8 cellular contexts compared by ENCODE assay signal in the genomic region with DNA sequence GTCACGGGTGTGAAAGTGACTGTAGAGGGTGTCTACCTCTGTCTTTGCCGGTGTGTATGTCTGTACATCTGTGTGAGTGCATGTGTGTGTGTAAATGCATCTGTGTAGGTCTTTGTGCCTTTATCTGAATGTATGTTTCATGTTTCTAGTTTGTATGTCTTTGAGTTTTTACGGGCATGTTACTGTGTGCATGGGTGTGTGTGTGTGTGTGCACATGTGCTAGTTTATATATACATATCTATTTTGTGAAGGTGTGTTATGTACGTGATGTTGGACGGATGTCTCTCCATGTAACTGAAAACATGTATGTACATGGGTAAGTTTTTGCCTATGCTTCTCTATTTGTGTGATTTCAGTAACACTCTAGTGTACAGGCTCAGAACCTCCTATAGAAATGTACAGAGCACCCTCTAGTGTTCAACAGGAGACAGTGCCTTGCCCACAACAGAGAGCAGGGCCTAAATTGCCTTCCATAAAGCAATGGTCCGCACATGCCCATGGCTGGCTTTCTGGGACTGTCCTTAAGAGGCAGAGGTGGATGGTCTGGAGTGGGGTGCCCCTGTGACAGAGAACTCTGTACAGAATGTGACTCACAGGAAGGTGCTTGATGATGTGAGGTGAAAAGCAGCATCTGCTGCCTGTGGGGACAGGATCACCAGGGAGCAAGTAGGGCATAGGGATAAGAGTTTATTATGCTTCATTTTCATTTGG.
DNase-seq lines count a peak whose midpoint lies in the region; ATAC-seq and TF ChIP-seq lines count a peak whose summit lies in the region.

No MANE protein-coding gene starts in this region.

- H3K4me1 Mint-ChIP-seq in activated naive CD8-positive, alpha-beta T cell treated with anti-CD3 and anti-CD28 coated beads, Interleukin-2, amount 10 ng/mL, durations not matched to agents 7 days and 5 days: no peaks in the 10 kb centered on the region

- TF ChIP-seq CTCF in retinal pigment epithelial cell (conservative IDR thresholded peaks at IDR 0.05; ENCODE audit: low read depth, low read length): peak; percentile 96

- no peaks in the 10 kb centered on the region for H3K9me3 Mint-ChIP-seq in activated naive CD8-positive, alpha-beta T cell treated with anti-CD3 and anti-CD28 coated beads, Interleukin-2, amount 10 ng/mL, durations not matched to agents 7 days and 5 days

- H3K4me3 ChIP-seq in retinal pigment epithelial cell (ENCODE audit: low read length): no peak overlapping the region

- DNase-seq in NK-92 treated with Interleukin-12 subunit alpha and Interleukin-12 subunit beta, amount 100 ng/mL, for 24 hours (lab: John Stamatoyannopoulos, UW): peak; percentile 0
- DNase-seq in NK-92 (lab: John Stamatoyannopoulos, UW; ENCODE audit: unreplicated experiment): no peak
- DNase-seq in NCI-H748 treated with DMSO at 0.1 percent for 48 hours (lab: John Stamatoyannopoulos, UW): peak; percentile 38
- peak; percentile 28 for DNase-seq in activated naive CD8-positive, alpha-beta T cell treated with anti-CD3 and anti-CD28 coated beads, Interleukin-2, amount 10 ng/mL, durations not matched to agents 7 days and 5 days
- peak; percentile 28 for DNase-seq in left cardiac atrium
- DNase-seq in retinal pigment epithelial cell (ENCODE audit: low read depth): no peak

- POLR2A ChIA-PET in activated naive CD8-positive, alpha-beta T cell treated with anti-CD3 and anti-CD28 coated beads, Interleukin-2, amount 10 ng/mL, durations not matched to agents 7 days and 5 days (lab: Charles Lee): no interaction called here

- H3K4me3 Mint-ChIP-seq in activated naive CD8-positive, alpha-beta T cell treated with anti-CD3 and anti-CD28 coated beads, Interleukin-2, amount 10 ng/mL, durations not matched to agents 7 days and 5 days: no peak overlapping the region

- ATAC-seq in GM21423 (IDR thresholded peaks at IDR 0.05; ENCODE audit: unreplicated experiment) (peak; percentile 98), HG03571 (IDR thresholded peaks at IDR 0.05; ENCODE audit: unreplicated experiment) (peak; percentile 97), left cardiac atrium (peak; percentile 97 to 98)
- ATAC-seq in activated naive CD8-positive, alpha-beta T cell treated with anti-CD3 and anti-CD28 coated beads, Interleukin-2, amount 10 ng/mL, durations not matched to agents 7 days and 5 days (ENCODE audit: low read depth): peak; percentile 92

- peaks cover 21% of the 10 kb centered on the region for H3K27me3 Mint-ChIP-seq in activated naive CD8-positive, alpha-beta T cell treated with anti-CD3 and anti-CD28 coated beads, Interleukin-2, amount 10 ng/mL, durations not matched to agents 7 days and 5 days

- H3K36me3 Mint-ChIP-seq in activated naive CD8-positive, alpha-beta T cell treated with anti-CD3 and anti-CD28 coated beads, Interleukin-2, amount 10 ng/mL, durations not matched to agents 7 days and 5 days: no peaks in the 10 kb centered on the region

- H3K27ac Mint-ChIP-seq in activated naive CD8-positive, alpha-beta T cell treated with anti-CD3 and anti-CD28 coated beads, Interleukin-2, amount 10 ng/mL, durations not matched to agents 7 days and 5 days: no peak overlapping the region

- intact Hi-C loops in left cardiac atrium (cut with DNase I): loop anchor here in 1 of 2 donors (2.0 to 10.0 kb wide), 4 partner anchors 94 to 722 kb away; partner anchors contain the start of gene PPID

Comparison
In these comparisons a context has a peak if more than half of its experiments do, and no peak if none do; other contexts are left out.
1. DNase-seq: peak in NK-92 treated with Interleukin-12 subunit alpha and Interleukin-12 subunit beta, amount 100 ng/mL, for 24 hours (single experiment), NCI-H748 treated with DMSO at 0.1 percent for 48 hours (single experiment), activated naive CD8-positive, alpha-beta T cell treated with anti-CD3 and anti-CD28 coated beads, Interleukin-2, amount 10 ng/mL, durations not matched to agents 7 days and 5 days (single experiment) and left cardiac atrium (single experiment); none in NK-92 (single experiment) and retinal pigment epithelial cell (single experiment).
2. Peak in every context shown above with its lines, with median percentiles within 50 percentile points of each other: ATAC-seq.